In the genomic region with DNA sequence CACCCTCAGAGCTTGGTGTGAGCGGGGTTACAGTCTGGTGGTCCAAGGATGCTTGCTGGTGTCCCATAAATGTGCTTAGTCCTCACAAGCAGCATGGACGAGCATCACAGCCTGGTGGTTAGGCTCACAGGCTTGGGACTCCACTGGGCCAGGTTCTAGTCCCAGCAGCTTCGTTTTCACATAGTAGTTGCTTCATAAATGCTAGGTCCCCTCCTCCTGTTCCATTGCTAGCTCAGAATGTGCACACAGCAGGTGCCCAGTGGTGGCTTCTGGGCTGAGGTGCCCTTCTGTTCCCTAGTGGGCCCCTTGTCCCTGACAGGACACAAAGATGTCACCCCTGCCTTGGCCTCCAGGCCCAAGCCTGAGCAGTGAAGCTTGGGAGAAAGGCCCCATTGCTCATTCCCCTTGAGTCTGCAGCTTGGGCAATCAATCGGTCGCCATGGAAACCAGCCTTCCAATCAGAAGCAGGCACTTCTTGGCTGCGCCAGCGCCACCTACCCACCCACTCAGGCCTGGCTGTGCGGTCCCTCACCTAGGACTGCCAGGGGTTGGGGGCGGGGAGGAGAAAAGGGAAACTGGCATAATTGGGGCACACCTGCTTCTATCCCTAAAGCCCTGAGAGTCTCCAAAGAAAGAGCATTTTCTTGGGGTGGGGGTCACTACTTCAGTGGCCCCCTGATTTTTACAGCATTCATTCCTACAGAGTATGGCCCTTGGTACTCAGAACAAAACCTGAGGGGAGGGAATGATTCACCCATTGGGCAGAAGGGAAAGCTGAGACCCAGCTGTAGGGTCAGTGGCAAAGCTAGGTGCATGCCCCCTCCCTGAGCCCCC, we compare ENCODE assay signal across 9 cellular contexts. TPM values are rescaled to one million over a fixed set of nuclear protein-coding genes. Genes with fewer than 3 reads are reported as not detected.
DNase-seq lines count a peak whose midpoint lies in the region; ATAC-seq, FAIRE-seq and TF ChIP-seq lines count a peak whose summit lies in the region.
"Had no signal": no experiment of that assay in that cellular context is flagged by ENCODE, and none has a peak within 500 bp of the region (broad histone marks: within the 10 kb centered on the region; RNA-seq: fewer than 3 reads in every experiment).

No MANE protein-coding gene starts in this region.

- no peak overlapping the region for H3K27ac ChIP-seq in psoas muscle

- DNase-seq in AG08395 (ENCODE audit: low spot score), result peak; percentile 62
- DNase-seq in GM12891 (ENCODE audit: insufficient read length, low spot score), result peak; percentile 74
- peak; percentile 67 for DNase-seq in NCI-H2227 treated with DMSO at 0.1 percent for 48 hours (lab: John Stamatoyannopoulos, UW)
- DNase-seq in activated CD8-positive, alpha-beta T cell treated with anti-CD3 and anti-CD28 coated beads, Interleukin-2, amount 10 ng/mL, durations not matched to agents 7 days and 5 days, result peak; percentile 43
- peak; percentile 96 for DNase-seq in iPS-NIHi11 (ENCODE audit: low spot score)
- no peak for DNase-seq in psoas muscle
- no peak for DNase-seq in NCI-H510A treated with DMSO at 0.1 percent for 48 hours (lab: John Stamatoyannopoulos, UW)

- ATAC-seq in activated CD8-positive, alpha-beta T cell treated with anti-CD3 and anti-CD28 coated beads, Interleukin-2, amount 10 ng/mL, durations not matched to agents 7 days and 5 days, result peak; percentile 59
- ATAC-seq in GM21447 (IDR thresholded peaks at IDR 0.05; ENCODE audit: unreplicated experiment) (no peak), psoas muscle (no peak)

- intact Hi-C loops in psoas muscle (cut with DNase I), result no loop called here

- no peak for TF ChIP-seq CTCF in psoas muscle (IDR thresholded peaks at IDR 0.05)

- H3K9me3 ChIP-seq in psoas muscle, result no peaks in the 10 kb centered on the region

- H3K4me3 Mint-ChIP-seq in activated CD8-positive, alpha-beta T cell treated with anti-CD3 and anti-CD28 coated beads, Interleukin-2, amount 10 ng/mL, durations not matched to agents 7 days and 5 days, result no peak overlapping the region

- no peaks in the 10 kb centered on the region for H3K9me3 Mint-ChIP-seq in activated CD8-positive, alpha-beta T cell treated with anti-CD3 and anti-CD28 coated beads, Interleukin-2, amount 10 ng/mL, durations not matched to agents 7 days and 5 days (ENCODE audit: insufficient read depth)

- no peak overlapping the region for H3K4me3 ChIP-seq in psoas muscle

- H3K27me3 ChIP-seq in psoas muscle (ENCODE audit: insufficient read depth in 3 of 3, low read length in 2 of 3), result peaks cover 0 to 88% (median 33%) of the 10 kb centered on the region in 3 donors

- CTCF ChIA-PET in activated CD8-positive, alpha-beta T cell treated with anti-CD3 and anti-CD28 coated beads, Interleukin-2, amount 10 ng/mL, durations not matched to agents 7 days and 5 days (lab: Charles Lee), result interaction anchor here (0.8 to 2.9 kb wide), 2 partner anchors 14 to 71 kb away, joined by 3 to 8 read pairs; no protein-coding TSS in a partner anchor

- POLR2A ChIA-PET in activated CD8-positive, alpha-beta T cell treated with anti-CD3 and anti-CD28 coated beads, Interleukin-2, amount 10 ng/mL, durations not matched to agents 7 days and 5 days (lab: Charles Lee), result interaction anchor here (0.6 kb wide), 1 partner anchor 101 kb away, joined by 3 read pairs; no protein-coding TSS in a partner anchor

- FAIRE-seq in GM12891 (lab: Jason Lieb, UNC), result peak; percentile 82
- FAIRE-seq: endometrium had no signal

- H3K36me3 ChIP-seq in psoas muscle (ENCODE audit: insufficient read depth in 1 of 2, low read depth in 1 of 2), result no peaks in the 10 kb centered on the region

- H3K36me3 Mint-ChIP-seq in activated CD8-positive, alpha-beta T cell treated with anti-CD3 and anti-CD28 coated beads, Interleukin-2, amount 10 ng/mL, durations not matched to agents 7 days and 5 days (ENCODE audit: low read depth), result no peaks in the 10 kb centered on the region

- TF ChIP-seq POLR2A in GM12891 (IDR thresholded peaks at IDR 0.05; ENCODE audit: low read depth, low read length), result no peak

- peaks cover 7% of the 10 kb centered on the region for H3K4me1 Mint-ChIP-seq in activated CD8-positive, alpha-beta T cell treated with anti-CD3 and anti-CD28 coated beads, Interleukin-2, amount 10 ng/mL, durations not matched to agents 7 days and 5 days (ENCODE audit: low read depth)

- no peak overlapping the region for H3K27ac Mint-ChIP-seq in activated CD8-positive, alpha-beta T cell treated with anti-CD3 and anti-CD28 coated beads, Interleukin-2, amount 10 ng/mL, durations not matched to agents 7 days and 5 days

- 52 to 67% (median 59%) methylated on average over 9 of the region's 9 CpGs for WGBS in psoas muscle, 3 donors

- H3K4me1 ChIP-seq in psoas muscle, result no peaks in the 10 kb centered on the region

- H3K27me3 Mint-ChIP-seq in activated CD8-positive, alpha-beta T cell treated with anti-CD3 and anti-CD28 coated beads, Interleukin-2, amount 10 ng/mL, durations not matched to agents 7 days and 5 days (ENCODE audit: low read depth), result peaks cover 65% of the 10 kb centered on the region

TF ChIP-seq in GM12891, 5 proteins besides CTCF, POLR2A, EP300 and RAD21:
- TF ChIP-seq TAF1 (IDR thresholded peaks at IDR 0.05; ENCODE audit: low read depth, low read length), result no peak
- TF ChIP-seq PAX5 (IDR thresholded peaks at IDR 0.05; ENCODE audit: insufficient read depth, low read length, severe bottlenecking), result no peak
- no peak for TF ChIP-seq SPI1 (IDR thresholded peaks at IDR 0.05; ENCODE audit: low read depth, low read length)
- TF ChIP-seq POU2F2 (IDR thresholded peaks at IDR 0.05; ENCODE audit: low read depth, low read length), result no peak
- no peak for TF ChIP-seq POLR2AphosphoS5 (IDR thresholded peaks at IDR 0.05; ENCODE audit: low read depth, low read length)

RNA-seq across cellular contexts. Expression of a gene that starts 48.1 kb away (rescaled TPM):
- 12.4 TPM for polyA plus RNA-seq in GM12891 (2012; ENCODE audit: low read depth, missing spikeins)
- total RNA-seq in activated CD8-positive, alpha-beta T cell treated with anti-CD3 and anti-CD28 coated beads, Interleukin-2, amount 10 ng/mL, durations not matched to agents 7 days and 5 days, result 100 to 1,000 TPM; 107 to 114 TPM
- 1 to 10 TPM; 3.0 to 8.5 (median 3.8) TPM for total RNA-seq in psoas muscle
- under 1 TPM; 0.63 to 0.83 (median 0.76) TPM for polyA plus RNA-seq in psoas muscle

Comparison
In these comparisons a context has a peak if more than half of its experiments do, and no peak if none do; other contexts are left out.
1. DNase-seq: peak in AG08395 (single experiment), GM12891 (single experiment), NCI-H2227 treated with DMSO at 0.1 percent for 48 hours (single experiment), activated CD8-positive, alpha-beta T cell treated with anti-CD3 and anti-CD28 coated beads, Interleukin-2, amount 10 ng/mL, durations not matched to agents 7 days and 5 days (single experiment) and iPS-NIHi11 (single experiment); none in psoas muscle (0 of 2) and NCI-H510A treated with DMSO at 0.1 percent for 48 hours (single experiment).
2. RNA of a gene that starts 48.1 kb away (total RNA-seq): 107 to 114 TPM in activated CD8-positive, alpha-beta T cell treated with anti-CD3 and anti-CD28 coated beads, Interleukin-2, amount 10 ng/mL, durations not matched to agents 7 days and 5 days; 3.0 to 8.5 TPM in psoas muscle; every median in the first group is over 10 times any median in the second.